ENCODE assay signal across 8 cellular contexts in genomic region chr6:136846046-136846445, GRCh38. TPM values are rescaled to one million over a fixed set of nuclear protein-coding genes. Genes with fewer than 3 reads are reported as not detected.
DNase-seq lines count a peak whose midpoint lies in the region; ATAC-seq and TF ChIP-seq lines count a peak whose summit lies in the region.

No MANE protein-coding gene starts in this region.

- H3K4me1 ChIP-seq in CD4-positive, alpha-beta memory T cell (ENCODE audit: insufficient read depth, low read length) = no peaks in the 10 kb centered on the region
- H3K4me1 ChIP-seq in thoracic aorta (ENCODE audit: control insufficient read depth in 1 of 2, low read depth in 2 of 2) = no peaks in the 10 kb centered on the region

- POLR2A ChIA-PET in CD4-positive, alpha-beta memory T cell (lab: Charles Lee; ENCODE audit: partially characterized antibody) = no interaction called here

- H3K9me3 ChIP-seq in CD4-positive, alpha-beta memory T cell (ENCODE audit: control insufficient read depth in 1 of 2, low read length in 2 of 2) = no peaks in the 10 kb centered on the region
- no peaks in the 10 kb centered on the region for H3K9me3 ChIP-seq in thoracic aorta

- H3K27me3 ChIP-seq in CD4-positive, alpha-beta memory T cell (ENCODE audit: insufficient read depth, low read length) = no peaks in the 10 kb centered on the region
- H3K27me3 ChIP-seq in thoracic aorta (replicated peaks; ENCODE audit: insufficient read depth) = no peaks in the 10 kb centered on the region

- peak in 4 of 5 donors; percentile 30 to 34 (median 33) for DNase-seq in CD4-positive, alpha-beta memory T cell
- DNase-seq in NCI-H345 treated with DMSO at 0.1 percent for 48 hours (lab: John Stamatoyannopoulos, UW; ENCODE audit: unreplicated experiment) (peak; percentile 63), astrocyte of the hippocampus (ENCODE audit: low read depth, low spot score) (peak; percentile 75), inferior parietal cortex (ENCODE audit: extremely low spot score) (peak; percentile 48), thoracic aorta (ENCODE audit: low spot score) (no peak)

- peaks cover 0 to 5% (median 3%) of the 10 kb centered on the region in 8 donors for H3K9me3 Mint-ChIP-seq in CD4-positive, alpha-beta memory T cell

- intact Hi-C loops in CD4-positive, alpha-beta memory T cell (cut with micrococcal nuclease) = no loop called here

- peaks cover 1 to 6% (median 3%) of the 10 kb centered on the region in 4 donors for H3K4me1 Mint-ChIP-seq in CD4-positive, alpha-beta memory T cell

- H3K36me3 ChIP-seq in CD4-positive, alpha-beta memory T cell (ENCODE audit: insufficient read depth, low read length) = no peaks in the 10 kb centered on the region
- H3K36me3 ChIP-seq in thoracic aorta = no peaks in the 10 kb centered on the region

- no peak overlapping the region for H3K27ac Mint-ChIP-seq in CD4-positive, alpha-beta memory T cell

- CTCF ChIA-PET in CD4-positive, alpha-beta memory T cell (lab: Charles Lee; ENCODE audit: partially characterized antibody) = interaction anchor here (0.7 to 1.8 kb wide), 8 partner anchors 10 to 911 kb away, joined by 3 to 5 read pairs (median 4); no protein-coding TSS in a partner anchor

- peaks cover 36 to 46% of the 10 kb centered on the region in 2 donors for H3K36me3 Mint-ChIP-seq in CD4-positive, alpha-beta memory T cell

- no peak overlapping the region for H3K27ac ChIP-seq in CD4-positive, alpha-beta memory T cell (ENCODE audit: low read depth, low read length)
- no peak overlapping the region for H3K27ac ChIP-seq in thoracic aorta

- H3K4me3 Mint-ChIP-seq in CD4-positive, alpha-beta memory T cell = no peak overlapping the region

- no peaks in the 10 kb centered on the region for H3K27me3 Mint-ChIP-seq in CD4-positive, alpha-beta memory T cell

- no peak for ATAC-seq in thoracic aorta (ENCODE audit: insufficient number of reproducible peaks, low FRiP score, low read depth)
- no peak for ATAC-seq in HG02840 (IDR thresholded peaks at IDR 0.05; ENCODE audit: low FRiP score, unreplicated experiment)
- no peak for ATAC-seq in HG03108 (IDR thresholded peaks at IDR 0.05; ENCODE audit: unreplicated experiment)

- peak; percentile 56 for TF ChIP-seq CTCF in GM12874 (IDR thresholded peaks at IDR 0.05; ENCODE audit: insufficient read depth, low read depth, low read length)
- TF ChIP-seq CTCF in thoracic aorta (IDR thresholded peaks at IDR 0.05) = peak; percentile 54

- no peak overlapping the region for H3K4me3 ChIP-seq in CD4-positive, alpha-beta memory T cell (ENCODE audit: low read length in 2 of 2)
- H3K4me3 ChIP-seq in thoracic aorta = no peak overlapping the region

RNA-seq across cellular contexts. Expression of gene PEX7, which starts 23.7 kb away (rescaled TPM):
- total RNA-seq in CD4-positive, alpha-beta memory T cell = 1 to 10 TPM; 4.4 to 5.8 TPM
- 1 to 10 TPM; 4.5 to 7.2 TPM for polyA plus RNA-seq in CD4-positive, alpha-beta memory T cell
- 1 to 10 TPM; 7.6 TPM for total RNA-seq in thoracic aorta

RNA-seq across cellular contexts. Expression of gene MAP3K5, which starts 53.8 kb away (rescaled TPM):
- 10 to 100 TPM; 31.4 to 31.7 TPM for total RNA-seq in CD4-positive, alpha-beta memory T cell
- polyA plus RNA-seq in CD4-positive, alpha-beta memory T cell = 10 to 100 TPM in 1 of 2 donors, 1 to 10 TPM in 1; 7.3 to 26.3 TPM
- total RNA-seq in thoracic aorta = 100 to 1,000 TPM in 1 of 2 donors, 10 to 100 TPM in 1; 73.6 to 101 TPM
